ENCODE assay signal across 1 cellular context in genomic region chr12:132600048-132601032, GRCh38.
TF ChIP-seq lines count a peak whose summit lies in the region.

No MANE protein-coding gene starts in this region.

TF ChIP-seq in HepG2, 621 proteins besides CTCF, POLR2A, EP300 and RAD21 (continues in another document):
- TF ChIP-seq NKX3-1 (CRISPR knock-in tag; IDR thresholded peaks at IDR 0.05) (no peak), TOE1 (CRISPR knock-in tag; IDR thresholded peaks at IDR 0.05) (no peak), ZNF800 (CRISPR knock-in tag; IDR thresholded peaks at IDR 0.05) (peak; percentile 93), ZNF430 (CRISPR knock-in tag; IDR thresholded peaks at IDR 0.05) (no peak), ZFP36L2 (CRISPR knock-in tag; IDR thresholded peaks at IDR 0.05) (0 out of 2 replicates have a peak, but pooled peaks have one; percentile 45), CENPX (CRISPR knock-in tag; IDR thresholded peaks at IDR 0.05) (no peak), SPEN (CRISPR knock-in tag; IDR thresholded peaks at IDR 0.05; ENCODE audit: low read depth) (0 out of 2 replicates have a peak, but pooled peaks have one; percentile 32), RCOR2 (CRISPR knock-in tag; IDR thresholded peaks at IDR 0.05) (no peak), ZNF446 (CRISPR knock-in tag; IDR thresholded peaks at IDR 0.05) (0 out of 2 replicates have a peak, but pooled peaks have one; percentile 35), EZH2 (conservative IDR thresholded peaks at IDR 0.05; ENCODE audit: low read depth, low read length) (no peak), MTA3 (CRISPR knock-in tag; IDR thresholded peaks at IDR 0.05) (no peak), SCMH1 (CRISPR knock-in tag; IDR thresholded peaks at IDR 0.05; ENCODE audit: borderline replicate concordance) (no peak), YEATS4 (CRISPR knock-in tag; IDR thresholded peaks at IDR 0.05; ENCODE audit: borderline replicate concordance) (peak; percentile 26; the same call in 1 of the 2 replicates), ARNT2 (CRISPR knock-in tag; IDR thresholded peaks at IDR 0.05; ENCODE audit: low read depth) (peak; percentile 40; the same call in 1 of the 2 replicates), MAX (IDR thresholded peaks at IDR 0.05) (peak; percentile 71), TBP (CRISPR knock-in tag; IDR thresholded peaks at IDR 0.05) (no peak), HOXD1 (CRISPR knock-in tag; IDR thresholded peaks at IDR 0.05) (no peak), ZNF33B (CRISPR knock-in tag; IDR thresholded peaks at IDR 0.05) (0 out of 2 replicates have a peak, but pooled peaks have one; percentile 61), ZNF567 (CRISPR knock-in tag; IDR thresholded peaks at IDR 0.05; ENCODE audit: borderline replicate concordance) (0 out of 2 replicates have a peak, but pooled peaks have one; percentile 31), ZNF746 (CRISPR knock-in tag; IDR thresholded peaks at IDR 0.05) (no peak), FOXO4 (CRISPR knock-in tag; conservative IDR thresholded peaks at IDR 0.05) (no peak), ZNF563 (CRISPR knock-in tag; IDR thresholded peaks at IDR 0.05) (peak; percentile 55; the same call in 1 of the 2 replicates), STAG1 (CRISPR knock-in tag; IDR thresholded peaks at IDR 0.05) (peak; percentile 83), MBNL3 (CRISPR knock-in tag; conservative IDR thresholded peaks at IDR 0.05) (no peak), ZNF331 (CRISPR knock-in tag; IDR thresholded peaks at IDR 0.05) (0 out of 2 replicates have a peak, but pooled peaks have one; percentile 47), SRSF4 (IDR thresholded peaks at IDR 0.05; ENCODE audit: low read depth, low read length, poor library complexity, severe bottlenecking) (no peak), PLRG1 (conservative IDR thresholded peaks at IDR 0.05) (no peak), NFE2L2 (IDR thresholded peaks at IDR 0.05; ENCODE audit: low read length) (no peak), SALL1 (CRISPR knock-in tag; IDR thresholded peaks at IDR 0.05) (peak; percentile 68), HNF4G (IDR thresholded peaks at IDR 0.05; ENCODE audit: borderline replicate concordance, low read depth, low read length) (no peak), HNF4G (CRISPR knock-in tag; IDR thresholded peaks at IDR 0.05; ENCODE audit: borderline replicate concordance, low read depth) (no peak), ZNF572 (CRISPR knock-in tag; IDR thresholded peaks at IDR 0.05) (no peak), PRMT3 (CRISPR knock-in tag; IDR thresholded peaks at IDR 0.05; ENCODE audit: borderline replicate concordance, low read depth) (no peak), PHF8 (CRISPR knock-in tag; IDR thresholded peaks at IDR 0.05) (0 out of 2 replicates have a peak, but pooled peaks have one; percentile 23), ZNF501 (CRISPR knock-in tag; IDR thresholded peaks at IDR 0.05) (peak; percentile 57; the same call in 1 of the 2 replicates), JUN (CRISPR knock-in tag; IDR thresholded peaks at IDR 0.05) (no peak), ZNF790 (CRISPR knock-in tag; IDR thresholded peaks at IDR 0.05; ENCODE audit: borderline replicate concordance) (no peak), ZBTB14 (CRISPR knock-in tag; IDR thresholded peaks at IDR 0.05) (no peak), MIER2 (CRISPR knock-in tag; IDR thresholded peaks at IDR 0.05) (no peak), SMAD1 (CRISPR knock-in tag; IDR thresholded peaks at IDR 0.05; ENCODE audit: borderline replicate concordance, low read depth) (no peak), RFX5 (IDR thresholded peaks at IDR 0.05; ENCODE audit: low read depth, low read length) (no peak), ERF (CRISPR knock-in tag; IDR thresholded peaks at IDR 0.05) (peak; percentile 77; the same call in 1 of the 2 replicates), ZNF230 (CRISPR knock-in tag; IDR thresholded peaks at IDR 0.05) (no peak), ZNF138 (CRISPR knock-in tag; IDR thresholded peaks at IDR 0.05; ENCODE audit: low read depth) (no peak), ZNF333 (CRISPR knock-in tag; IDR thresholded peaks at IDR 0.05; ENCODE audit: borderline replicate concordance) (no peak), ETV5 (CRISPR knock-in tag; IDR thresholded peaks at IDR 0.05; ENCODE audit: borderline replicate concordance) (peak; percentile 73), ELF3 (CRISPR knock-in tag; IDR thresholded peaks at IDR 0.05) (peak; percentile 79; the same call in 1 of the 2 replicates), ZNF335 (CRISPR knock-in tag; IDR thresholded peaks at IDR 0.05) (no peak), ATF7-NPFF (CRISPR knock-in tag; IDR thresholded peaks at IDR 0.05; ENCODE audit: low read depth) (peak; percentile 68), ZNF160 (CRISPR knock-in tag; IDR thresholded peaks at IDR 0.05) (no peak)
- TF ChIP-seq, protein P1, sequence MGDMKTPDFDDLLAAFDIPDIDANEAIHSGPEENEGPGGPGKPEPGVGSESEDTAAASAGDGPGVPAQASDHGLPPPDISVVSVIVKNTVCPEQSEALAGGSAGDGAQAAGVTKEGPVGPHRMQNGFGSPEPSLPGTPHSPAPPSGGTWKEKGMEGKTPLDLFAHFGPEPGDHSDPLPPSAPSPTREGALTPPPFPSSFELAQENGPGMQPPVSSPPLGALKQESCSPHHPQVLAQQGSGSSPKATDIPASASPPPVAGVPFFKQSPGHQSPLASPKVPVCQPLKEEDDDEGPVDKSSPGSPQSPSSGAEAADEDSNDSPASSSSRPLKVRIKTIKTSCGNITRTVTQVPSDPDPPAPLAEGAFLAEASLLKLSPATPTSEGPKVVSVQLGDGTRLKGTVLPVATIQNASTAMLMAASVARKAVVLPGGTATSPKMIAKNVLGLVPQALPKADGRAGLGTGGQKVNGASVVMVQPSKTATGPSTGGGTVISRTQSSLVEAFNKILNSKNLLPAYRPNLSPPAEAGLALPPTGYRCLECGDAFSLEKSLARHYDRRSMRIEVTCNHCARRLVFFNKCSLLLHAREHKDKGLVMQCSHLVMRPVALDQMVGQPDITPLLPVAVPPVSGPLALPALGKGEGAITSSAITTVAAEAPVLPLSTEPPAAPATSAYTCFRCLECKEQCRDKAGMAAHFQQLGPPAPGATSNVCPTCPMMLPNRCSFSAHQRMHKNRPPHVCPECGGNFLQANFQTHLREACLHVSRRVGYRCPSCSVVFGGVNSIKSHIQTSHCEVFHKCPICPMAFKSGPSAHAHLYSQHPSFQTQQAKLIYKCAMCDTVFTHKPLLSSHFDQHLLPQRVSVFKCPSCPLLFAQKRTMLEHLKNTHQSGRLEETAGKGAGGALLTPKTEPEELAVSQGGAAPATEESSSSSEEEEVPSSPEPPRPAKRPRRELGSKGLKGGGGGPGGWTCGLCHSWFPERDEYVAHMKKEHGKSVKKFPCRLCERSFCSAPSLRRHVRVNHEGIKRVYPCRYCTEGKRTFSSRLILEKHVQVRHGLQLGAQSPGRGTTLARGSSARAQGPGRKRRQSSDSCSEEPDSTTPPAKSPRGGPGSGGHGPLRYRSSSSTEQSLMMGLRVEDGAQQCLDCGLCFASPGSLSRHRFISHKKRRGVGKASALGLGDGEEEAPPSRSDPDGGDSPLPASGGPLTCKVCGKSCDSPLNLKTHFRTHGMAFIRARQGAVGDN (CRISPR knock-in tag; IDR thresholded peaks at IDR 0.05): peak; percentile 90
- TF ChIP-seq, protein P2, sequence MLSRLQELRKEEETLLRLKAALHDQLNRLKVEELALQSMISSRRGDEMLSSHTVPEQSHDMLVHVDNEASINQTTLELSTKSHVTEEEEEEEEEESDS (CRISPR knock-in tag; IDR thresholded peaks at IDR 0.05; ENCODE audit: borderline replicate concordance): no peak
- TF ChIP-seq, protein P3, sequence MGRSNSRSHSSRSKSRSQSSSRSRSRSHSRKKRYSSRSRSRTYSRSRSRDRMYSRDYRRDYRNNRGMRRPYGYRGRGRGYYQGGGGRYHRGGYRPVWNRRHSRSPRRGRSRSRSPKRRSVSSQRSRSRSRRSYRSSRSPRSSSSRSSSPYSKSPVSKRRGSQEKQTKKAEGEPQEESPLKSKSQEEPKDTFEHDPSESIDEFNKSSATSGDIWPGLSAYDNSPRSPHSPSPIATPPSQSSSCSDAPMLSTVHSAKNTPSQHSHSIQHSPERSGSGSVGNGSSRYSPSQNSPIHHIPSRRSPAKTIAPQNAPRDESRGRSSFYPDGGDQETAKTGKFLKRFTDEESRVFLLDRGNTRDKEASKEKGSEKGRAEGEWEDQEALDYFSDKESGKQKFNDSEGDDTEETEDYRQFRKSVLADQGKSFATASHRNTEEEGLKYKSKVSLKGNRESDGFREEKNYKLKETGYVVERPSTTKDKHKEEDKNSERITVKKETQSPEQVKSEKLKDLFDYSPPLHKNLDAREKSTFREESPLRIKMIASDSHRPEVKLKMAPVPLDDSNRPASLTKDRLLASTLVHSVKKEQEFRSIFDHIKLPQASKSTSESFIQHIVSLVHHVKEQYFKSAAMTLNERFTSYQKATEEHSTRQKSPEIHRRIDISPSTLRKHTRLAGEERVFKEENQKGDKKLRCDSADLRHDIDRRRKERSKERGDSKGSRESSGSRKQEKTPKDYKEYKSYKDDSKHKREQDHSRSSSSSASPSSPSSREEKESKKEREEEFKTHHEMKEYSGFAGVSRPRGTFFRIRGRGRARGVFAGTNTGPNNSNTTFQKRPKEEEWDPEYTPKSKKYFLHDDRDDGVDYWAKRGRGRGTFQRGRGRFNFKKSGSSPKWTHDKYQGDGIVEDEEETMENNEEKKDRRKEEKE (IDR thresholded peaks at IDR 0.05): no peak
- TF ChIP-seq, protein P4, sequence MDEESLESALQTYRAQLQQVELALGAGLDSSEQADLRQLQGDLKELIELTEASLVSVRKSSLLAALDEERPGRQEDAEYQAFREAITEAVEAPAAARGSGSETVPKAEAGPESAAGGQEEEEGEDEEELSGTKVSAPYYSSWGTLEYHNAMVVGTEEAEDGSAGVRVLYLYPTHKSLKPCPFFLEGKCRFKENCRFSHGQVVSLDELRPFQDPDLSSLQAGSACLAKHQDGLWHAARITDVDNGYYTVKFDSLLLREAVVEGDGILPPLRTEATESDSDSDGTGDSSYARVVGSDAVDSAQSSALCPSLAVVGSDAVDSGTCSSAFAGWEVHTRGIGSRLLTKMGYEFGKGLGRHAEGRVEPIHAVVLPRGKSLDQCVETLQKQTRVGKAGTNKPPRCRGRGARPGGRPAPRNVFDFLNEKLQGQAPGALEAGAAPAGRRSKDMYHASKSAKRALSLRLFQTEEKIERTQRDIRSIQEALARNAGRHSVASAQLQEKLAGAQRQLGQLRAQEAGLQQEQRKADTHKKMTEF (CRISPR knock-in tag; IDR thresholded peaks at IDR 0.05): peak; percentile 55; the same call in 1 of the 2 replicates
- TF ChIP-seq, protein P5, sequence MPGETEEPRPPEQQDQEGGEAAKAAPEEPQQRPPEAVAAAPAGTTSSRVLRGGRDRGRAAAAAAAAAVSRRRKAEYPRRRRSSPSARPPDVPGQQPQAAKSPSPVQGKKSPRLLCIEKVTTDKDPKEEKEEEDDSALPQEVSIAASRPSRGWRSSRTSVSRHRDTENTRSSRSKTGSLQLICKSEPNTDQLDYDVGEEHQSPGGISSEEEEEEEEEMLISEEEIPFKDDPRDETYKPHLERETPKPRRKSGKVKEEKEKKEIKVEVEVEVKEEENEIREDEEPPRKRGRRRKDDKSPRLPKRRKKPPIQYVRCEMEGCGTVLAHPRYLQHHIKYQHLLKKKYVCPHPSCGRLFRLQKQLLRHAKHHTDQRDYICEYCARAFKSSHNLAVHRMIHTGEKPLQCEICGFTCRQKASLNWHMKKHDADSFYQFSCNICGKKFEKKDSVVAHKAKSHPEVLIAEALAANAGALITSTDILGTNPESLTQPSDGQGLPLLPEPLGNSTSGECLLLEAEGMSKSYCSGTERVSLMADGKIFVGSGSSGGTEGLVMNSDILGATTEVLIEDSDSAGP (CRISPR knock-in tag; IDR thresholded peaks at IDR 0.05; ENCODE audit: borderline replicate concordance): peak; percentile 59; the same call in 1 of the 2 replicates
- TF ChIP-seq, protein P6, sequence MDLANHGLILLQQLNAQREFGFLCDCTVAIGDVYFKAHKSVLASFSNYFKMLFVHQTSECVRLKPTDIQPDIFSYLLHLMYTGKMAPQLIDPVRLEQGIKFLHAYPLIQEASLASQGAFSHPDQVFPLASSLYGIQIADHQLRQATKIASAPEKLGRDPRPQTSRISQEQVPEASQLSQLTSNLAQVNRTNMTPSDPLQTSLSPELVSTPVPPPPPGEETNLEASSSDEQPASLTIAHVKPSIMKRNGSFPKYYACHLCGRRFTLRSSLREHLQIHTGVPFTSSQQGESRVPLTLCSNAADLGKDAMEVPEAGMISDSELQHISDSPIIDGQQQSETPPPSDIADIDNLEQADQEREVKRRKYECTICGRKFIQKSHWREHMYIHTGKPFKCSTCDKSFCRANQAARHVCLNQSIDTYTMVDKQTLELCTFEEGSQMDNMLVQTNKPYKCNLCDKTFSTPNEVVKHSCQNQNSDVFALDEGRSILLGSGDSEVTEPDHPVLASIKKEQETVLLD (CRISPR knock-in tag; IDR thresholded peaks at IDR 0.05; ENCODE audit: low read depth): no peak
